20 cellular contexts compared by ENCODE assay signal in the genomic region with DNA sequence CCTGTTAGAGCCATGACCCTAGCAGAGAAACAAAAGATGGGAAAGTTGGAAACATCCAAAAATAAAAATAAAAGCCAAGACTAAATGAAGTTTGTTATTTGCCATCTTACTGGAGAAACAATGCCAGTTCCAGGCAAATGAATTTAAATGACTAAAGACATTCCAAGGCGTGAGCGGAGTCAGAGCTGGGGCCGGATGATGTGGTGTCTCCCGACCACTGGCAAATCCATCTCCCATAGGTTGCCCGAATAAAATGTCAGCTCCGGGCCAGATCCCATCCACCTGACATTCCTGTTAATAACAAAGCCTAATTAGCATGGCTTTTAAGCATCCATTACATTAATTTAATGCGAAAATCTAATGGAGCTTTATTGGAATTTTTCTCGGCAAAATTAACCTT.
"Had no signal": no experiment of that assay in that cellular context is flagged by ENCODE, and none has a peak within 500 bp of the region (broad histone marks: within the 10 kb centered on the region; RNA-seq: fewer than 3 reads in every experiment).

No MANE protein-coding gene starts in this region.

- H3K9me2 ChIP-seq: SK-N-SH had no signal

- H3K9me3 ChIP-seq: SK-N-SH had no signal

- DNase-seq: KBM-7, NCI-H1092, NCI-H1105 treated with DMSO at 0.1 percent for 48 hours, NCI-H1417 treated with DMSO at 0.1 percent for 48 hours, NCI-H146, NCI-H1694 treated with DMSO at 0.1 percent for 48 hours, NCI-H1930, NCI-H2081, NCI-H2107, NCI-H2227 treated with DMSO at 0.1 percent for 48 hours, NCI-H524, NCI-H526 treated with DMSO at 0.1 percent for 48 hours, NCI-H748 treated with DMSO at 0.1 percent for 48 hours, PC-3, SHP77, SK-N-SH, SW 1271, T-helper 1 cell had no signal

- H3K27ac ChIP-seq: RWPE1 had no signal

- H3K4me2 ChIP-seq: SK-N-SH had no signal

- ATAC-seq: Panc1, PC-3 had no signal

- H3K9ac ChIP-seq: SK-N-SH had no signal
